ENCODE assay signal across 14 cellular contexts in the genomic region with DNA sequence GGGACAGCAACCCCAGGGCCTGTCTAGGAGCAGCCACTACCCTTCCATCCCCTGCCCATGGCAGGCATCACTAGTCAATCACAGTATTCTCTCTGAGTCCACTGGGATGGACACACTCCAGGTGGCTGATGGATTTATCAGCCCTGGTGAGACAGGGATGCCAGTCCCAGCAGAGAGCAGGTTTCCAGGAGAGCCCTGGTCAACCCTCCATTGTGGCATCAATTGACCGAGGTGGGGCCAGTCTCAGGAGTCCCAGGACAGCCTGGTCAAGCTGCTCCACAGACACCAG.
DNase-seq lines count a peak whose midpoint lies in the region; ATAC-seq, FAIRE-seq and TF ChIP-seq lines count a peak whose summit lies in the region.
"Had no signal": no experiment of that assay in that cellular context is flagged by ENCODE, and none has a peak within 500 bp of the region (broad histone marks: within the 10 kb centered on the region; RNA-seq: fewer than 3 reads in every experiment).

No MANE protein-coding gene starts in this region.

- peaks cover 36% of the 10 kb centered on the region for H3K4me1 Mint-ChIP-seq in type B pancreatic cell (ENCODE audit: unreplicated experiment)

- CTCF ChIA-PET in HEK293 (lab: Yijun Ruan, JAX): interaction anchor here (1.1 to 1.4 kb wide), 2 partner anchors 104 to 148 kb away, joined by 3 to 4 read pairs; no protein-coding TSS in a partner anchor

- peak; percentile 58 for ATAC-seq in SK-N-SH treated with all-trans-retinoic acid at 6 μM for 48 hours
- ATAC-seq in left lung: no peak
- ATAC-seq in GM21737 (IDR thresholded peaks at IDR 0.05; ENCODE audit: unreplicated experiment): no peak
- ATAC-seq: WTC11 had no signal

- peak overlapping the region; percentile 54 for H3K9ac ChIP-seq in skeletal muscle satellite cell (ENCODE audit: low read depth, low read length)

- no peaks in the 10 kb centered on the region for H3K36me3 ChIP-seq in HEK293 (ENCODE audit: control insufficient read depth in 2 of 2, insufficient read depth in 1 of 2, low read length in 2 of 2)
- no peaks in the 10 kb centered on the region for H3K36me3 ChIP-seq in left lung
- no peaks in the 10 kb centered on the region for H3K36me3 ChIP-seq in skeletal muscle satellite cell (ENCODE audit: insufficient read depth, low read length)
- no peaks in the 10 kb centered on the region for H3K36me3 ChIP-seq in suprapubic skin

- POLR2A ChIA-PET in HEK293 (lab: Yijun Ruan, JAX): no interaction called here

- no peak for TF ChIP-seq EP300 in suprapubic skin (IDR thresholded peaks at IDR 0.05)

- no peaks in the 10 kb centered on the region for H3K27me3 ChIP-seq in left lung
- H3K27me3 ChIP-seq in skeletal muscle satellite cell (ENCODE audit: control insufficient read depth, insufficient read depth, low read length): no peaks in the 10 kb centered on the region
- no peaks in the 10 kb centered on the region for H3K27me3 ChIP-seq in suprapubic skin

- intact Hi-C loops in left lung (cut with DNase I): no loop called here

- H3K9me3 ChIP-seq in HEK293 (ENCODE audit: control insufficient read depth, insufficient read depth, low read depth, low read length) (no peaks in the 10 kb centered on the region), left lung (no peaks in the 10 kb centered on the region), skeletal muscle satellite cell (replicated peaks; ENCODE audit: low read length) (no peaks in the 10 kb centered on the region), suprapubic skin (no peaks in the 10 kb centered on the region)

- no peaks in the 10 kb centered on the region for H3K36me3 Mint-ChIP-seq in type B pancreatic cell
- H3K36me3 Mint-ChIP-seq: WTC11 had no signal

- TF ChIP-seq POLR2A in suprapubic skin (IDR thresholded peaks at IDR 0.05): no peak
- no peak for TF ChIP-seq POLR2A in GM12892 (IDR thresholded peaks at IDR 0.05; ENCODE audit: low read depth, low read length)

- H3K4me3 ChIP-seq in HEK293 (ENCODE audit: low read depth, low read length) (no peak overlapping the region), left lung (peak overlapping the region in 1 of 2 donors; percentile 20), skeletal muscle satellite cell (ENCODE audit: low read length) (no peak overlapping the region), suprapubic skin (no peak overlapping the region)

- H3K27ac Mint-ChIP-seq in type B pancreatic cell: no peak overlapping the region

- DNase-seq in left lung (peak in 1 of 2 donors; percentile 23), suprapubic skin (ENCODE audit: low spot score in 2 of 2) (no peak), type B pancreatic cell (ENCODE audit: extremely low spot score, unreplicated experiment) (no peak), GM12892 (ENCODE audit: insufficient read length) (no peak)
- DNase-seq: activated naive CD4-positive, alpha-beta T cell treated with Interleukin-2 at 50 U/mL for 16 hours; AML-193; DMS79; kidney glomerular epithelial cell; MV-4-11 had no signal

- TF ChIP-seq CTCF in HEK293 (tag by site-specific recombination; IDR thresholded peaks at IDR 0.05): no peak
- no peak for TF ChIP-seq CTCF in left lung (IDR thresholded peaks at IDR 0.05)
- no peak for TF ChIP-seq CTCF in suprapubic skin (IDR thresholded peaks at IDR 0.05)
- no peak for TF ChIP-seq CTCF in type B pancreatic cell (conservative IDR thresholded peaks at IDR 0.05)

- no peak for FAIRE-seq in GM12892 (lab: Jason Lieb, UNC)

- WGBS in suprapubic skin: no CpG with 5 or more reads among the region's 1 CpG

- H3K27ac ChIP-seq in HEK293 (ENCODE audit: extremely low read depth, low read depth, low read length) (no peak overlapping the region), left lung (peak overlapping the region; percentile 70 to 83), suprapubic skin (no peak overlapping the region)

- H3K27me3 Mint-ChIP-seq in type B pancreatic cell: no peaks in the 10 kb centered on the region

- H3K9me3 Mint-ChIP-seq in type B pancreatic cell: no peaks in the 10 kb centered on the region
- H3K9me3 Mint-ChIP-seq: WTC11 had no signal

- H3K4me1 ChIP-seq in HEK293 (ENCODE audit: control insufficient read depth, insufficient read depth, low read length): no peaks in the 10 kb centered on the region
- peaks cover 7 to 21% of the 10 kb centered on the region in 2 donors for H3K4me1 ChIP-seq in left lung
- peaks cover 17% of the 10 kb centered on the region for H3K4me1 ChIP-seq in skeletal muscle satellite cell (ENCODE audit: control insufficient read depth, insufficient read depth, low read length)
- H3K4me1 ChIP-seq in suprapubic skin: peaks cover 37% of the 10 kb centered on the region

- no peak overlapping the region for H3K4me3 Mint-ChIP-seq in type B pancreatic cell
- H3K4me3 Mint-ChIP-seq: WTC11 had no signal

- no peak overlapping the region for H3K4me2 ChIP-seq in skeletal muscle satellite cell (ENCODE audit: low read length)

TF ChIP-seq in HEK293, 187 proteins besides CTCF, POLR2A, EP300 and RAD21 (continues in another document):
- TF ChIP-seq ZIC2 (tag by site-specific recombination; IDR thresholded peaks at IDR 0.05) (peak; percentile 24; the same call in 1 of the 2 replicates), ZNF600 (tag by site-specific recombination; IDR thresholded peaks at IDR 0.05) (peak; percentile 13; the same call in 1 of the 2 replicates), ZNF146 (tag by site-specific recombination; IDR thresholded peaks at IDR 0.05) (no peak), ZNF488 (tag by site-specific recombination; IDR thresholded peaks at IDR 0.05) (no peak), REPIN1 (tag by site-specific recombination; IDR thresholded peaks at IDR 0.05; ENCODE audit: low read depth) (no peak), KLF10 (tag by site-specific recombination; IDR thresholded peaks at IDR 0.05) (no peak), ZNF23 (tag by site-specific recombination; IDR thresholded peaks at IDR 0.05; ENCODE audit: borderline replicate concordance) (peak; percentile 94), ZNF626 (tag by site-specific recombination; IDR thresholded peaks at IDR 0.05) (no peak), ZNF529 (tag by site-specific recombination; IDR thresholded peaks at IDR 0.05; ENCODE audit: insufficient replicate concordance) (no peak), ZBTB20 (tag by site-specific recombination; IDR thresholded peaks at IDR 0.05) (no peak), ZNF184 (tag by site-specific recombination; IDR thresholded peaks at IDR 0.05) (no peak), ZSCAN30 (tag by site-specific recombination; IDR thresholded peaks at IDR 0.05) (no peak)

TF ChIP-seq in SK-N-SH treated with all-trans-retinoic acid at 6 μM for 48 hours, 23 proteins besides CTCF, POLR2A, EP300 and RAD21:
- TF ChIP-seq CSRNP3 (CRISPR knock-in tag; IDR thresholded peaks at IDR 0.05): no peak
- no peak for TF ChIP-seq ESRRG (CRISPR knock-in tag; IDR thresholded peaks at IDR 0.05)
- no peak for TF ChIP-seq TOX (CRISPR knock-in tag; IDR thresholded peaks at IDR 0.05; ENCODE audit: borderline replicate concordance)
- no peak for TF ChIP-seq ZNF565 (CRISPR knock-in tag; conservative IDR thresholded peaks at IDR 0.05; ENCODE audit: low read depth)

Comparison
In these comparisons a context has a peak if more than half of its experiments do, and no peak if none do; other contexts are left out.
1. H3K27ac ChIP-seq: peak in left lung (2 of 2); none in HEK293 (single experiment) and suprapubic skin (single experiment).